1 cellular context compared by ENCODE assay signal in the genomic region with DNA sequence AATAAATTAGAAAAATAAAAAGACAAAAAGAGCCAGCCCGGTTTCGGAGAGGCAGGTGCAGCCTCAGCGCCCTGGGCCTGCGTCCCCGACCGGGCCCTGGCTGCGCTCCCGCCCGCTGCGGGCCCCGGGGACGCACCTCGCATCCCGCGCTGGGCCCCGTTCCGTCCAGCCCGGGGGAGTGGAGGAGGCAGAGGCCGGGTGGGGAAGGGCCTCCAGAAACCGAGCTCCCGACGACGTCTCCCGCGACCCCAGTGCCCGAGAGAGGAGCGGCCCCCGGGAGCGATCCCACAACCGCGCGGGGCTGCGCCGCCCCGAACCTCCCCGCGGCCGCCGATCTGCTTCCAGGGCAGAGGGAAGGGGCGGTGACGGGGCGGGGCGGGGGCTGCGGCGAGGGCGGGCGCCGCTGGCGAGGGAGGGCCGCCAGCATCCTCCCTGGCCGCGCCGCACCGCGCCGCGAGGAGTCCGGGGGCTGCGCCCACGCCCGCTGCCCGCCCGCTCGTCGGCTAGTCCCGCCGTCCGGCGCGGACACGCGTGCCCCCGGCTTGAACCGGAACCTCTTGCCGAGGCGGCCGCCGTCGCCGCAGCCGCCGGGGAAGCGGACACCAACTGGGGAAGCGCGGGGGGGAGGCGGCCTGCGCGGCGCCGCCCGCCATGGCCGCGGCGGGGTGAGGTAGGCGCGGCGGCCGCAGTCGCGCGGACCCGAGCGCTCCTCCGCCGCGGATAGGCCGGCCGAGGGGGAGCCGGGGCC.
TF ChIP-seq lines count a peak whose summit lies in the region.

A gene (plus strand): TSS at position 426 of the 748 bp plus-strand sequence. CDS start 545 bp downstream, outside the sequence.

TF ChIP-seq in K562, 482 proteins besides CTCF, POLR2A, EP300 and RAD21 (continued from another document and continues in another):
- TF ChIP-seq ETV1 (tag; conservative IDR thresholded peaks at IDR 0.05; ENCODE audit: low read depth): no peak
- TF ChIP-seq ZNF764 (CRISPR knock-in tag; IDR thresholded peaks at IDR 0.05; ENCODE audit: low read depth): no peak
- TF ChIP-seq, protein P1, sequence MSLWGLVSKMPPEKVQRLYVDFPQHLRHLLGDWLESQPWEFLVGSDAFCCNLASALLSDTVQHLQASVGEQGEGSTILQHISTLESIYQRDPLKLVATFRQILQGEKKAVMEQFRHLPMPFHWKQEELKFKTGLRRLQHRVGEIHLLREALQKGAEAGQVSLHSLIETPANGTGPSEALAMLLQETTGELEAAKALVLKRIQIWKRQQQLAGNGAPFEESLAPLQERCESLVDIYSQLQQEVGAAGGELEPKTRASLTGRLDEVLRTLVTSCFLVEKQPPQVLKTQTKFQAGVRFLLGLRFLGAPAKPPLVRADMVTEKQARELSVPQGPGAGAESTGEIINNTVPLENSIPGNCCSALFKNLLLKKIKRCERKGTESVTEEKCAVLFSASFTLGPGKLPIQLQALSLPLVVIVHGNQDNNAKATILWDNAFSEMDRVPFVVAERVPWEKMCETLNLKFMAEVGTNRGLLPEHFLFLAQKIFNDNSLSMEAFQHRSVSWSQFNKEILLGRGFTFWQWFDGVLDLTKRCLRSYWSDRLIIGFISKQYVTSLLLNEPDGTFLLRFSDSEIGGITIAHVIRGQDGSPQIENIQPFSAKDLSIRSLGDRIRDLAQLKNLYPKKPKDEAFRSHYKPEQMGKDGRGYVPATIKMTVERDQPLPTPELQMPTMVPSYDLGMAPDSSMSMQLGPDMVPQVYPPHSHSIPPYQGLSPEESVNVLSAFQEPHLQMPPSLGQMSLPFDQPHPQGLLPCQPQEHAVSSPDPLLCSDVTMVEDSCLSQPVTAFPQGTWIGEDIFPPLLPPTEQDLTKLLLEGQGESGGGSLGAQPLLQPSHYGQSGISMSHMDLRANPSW (CRISPR knock-in tag; IDR thresholded peaks at IDR 0.05): no peak
- no peak for TF ChIP-seq ZNF263 (CRISPR knock-in tag; IDR thresholded peaks at IDR 0.05; ENCODE audit: borderline replicate concordance)
- no peak for TF ChIP-seq NUFIP1 (IDR thresholded peaks at IDR 0.05; ENCODE audit: partially characterized antibody)
- no peak for TF ChIP-seq MECOM (CRISPR knock-in tag; IDR thresholded peaks at IDR 0.05)
- TF ChIP-seq, protein P2, sequence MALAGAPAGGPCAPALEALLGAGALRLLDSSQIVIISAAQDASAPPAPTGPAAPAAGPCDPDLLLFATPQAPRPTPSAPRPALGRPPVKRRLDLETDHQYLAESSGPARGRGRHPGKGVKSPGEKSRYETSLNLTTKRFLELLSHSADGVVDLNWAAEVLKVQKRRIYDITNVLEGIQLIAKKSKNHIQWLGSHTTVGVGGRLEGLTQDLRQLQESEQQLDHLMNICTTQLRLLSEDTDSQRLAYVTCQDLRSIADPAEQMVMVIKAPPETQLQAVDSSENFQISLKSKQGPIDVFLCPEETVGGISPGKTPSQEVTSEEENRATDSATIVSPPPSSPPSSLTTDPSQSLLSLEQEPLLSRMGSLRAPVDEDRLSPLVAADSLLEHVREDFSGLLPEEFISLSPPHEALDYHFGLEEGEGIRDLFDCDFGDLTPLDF (CRISPR knock-in tag; IDR thresholded peaks at IDR 0.05): no peak
- no peak; the same call in 1 of the 2 replicates for TF ChIP-seq FOXP1 (CRISPR knock-in tag; IDR thresholded peaks at IDR 0.05)
- no peak for TF ChIP-seq MAFK (IDR thresholded peaks at IDR 0.05; ENCODE audit: low read length)
- TF ChIP-seq TEAD1 (CRISPR knock-in tag; IDR thresholded peaks at IDR 0.05): no peak
- no peak for TF ChIP-seq MAFF (IDR thresholded peaks at IDR 0.05; ENCODE audit: low read length)
- no peak for TF ChIP-seq ZNF785 (CRISPR knock-in tag; IDR thresholded peaks at IDR 0.05)
- TF ChIP-seq, protein P3, sequence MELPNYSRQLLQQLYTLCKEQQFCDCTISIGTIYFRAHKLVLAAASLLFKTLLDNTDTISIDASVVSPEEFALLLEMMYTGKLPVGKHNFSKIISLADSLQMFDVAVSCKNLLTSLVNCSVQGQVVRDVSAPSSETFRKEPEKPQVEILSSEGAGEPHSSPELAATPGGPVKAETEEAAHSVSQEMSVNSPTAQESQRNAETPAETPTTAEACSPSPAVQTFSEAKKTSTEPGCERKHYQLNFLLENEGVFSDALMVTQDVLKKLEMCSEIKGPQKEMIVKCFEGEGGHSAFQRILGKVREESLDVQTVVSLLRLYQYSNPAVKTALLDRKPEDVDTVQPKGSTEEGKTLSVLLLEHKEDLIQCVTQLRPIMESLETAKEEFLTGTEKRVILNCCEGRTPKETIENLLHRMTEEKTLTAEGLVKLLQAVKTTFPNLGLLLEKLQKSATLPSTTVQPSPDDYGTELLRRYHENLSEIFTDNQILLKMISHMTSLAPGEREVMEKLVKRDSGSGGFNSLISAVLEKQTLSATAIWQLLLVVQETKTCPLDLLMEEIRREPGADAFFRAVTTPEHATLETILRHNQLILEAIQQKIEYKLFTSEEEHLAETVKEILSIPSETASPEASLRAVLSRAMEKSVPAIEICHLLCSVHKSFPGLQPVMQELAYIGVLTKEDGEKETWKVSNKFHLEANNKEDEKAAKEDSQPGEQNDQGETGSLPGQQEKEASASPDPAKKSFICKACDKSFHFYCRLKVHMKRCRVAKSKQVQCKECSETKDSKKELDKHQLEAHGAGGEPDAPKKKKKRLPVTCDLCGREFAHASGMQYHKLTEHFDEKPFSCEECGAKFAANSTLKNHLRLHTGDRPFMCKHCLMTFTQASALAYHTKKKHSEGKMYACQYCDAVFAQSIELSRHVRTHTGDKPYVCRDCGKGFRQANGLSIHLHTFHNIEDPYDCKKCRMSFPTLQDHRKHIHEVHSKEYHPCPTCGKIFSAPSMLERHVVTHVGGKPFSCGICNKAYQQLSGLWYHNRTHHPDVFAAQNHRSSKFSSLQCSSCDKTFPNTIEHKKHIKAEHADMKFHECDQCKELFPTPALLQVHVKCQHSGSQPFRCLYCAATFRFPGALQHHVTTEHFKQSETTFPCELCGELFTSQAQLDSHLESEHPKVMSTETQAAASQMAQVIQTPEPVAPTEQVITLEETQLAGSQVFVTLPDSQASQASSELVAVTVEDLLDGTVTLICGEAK (IDR thresholded peaks at IDR 0.05): peak; percentile 79
- TF ChIP-seq, protein P3 (CRISPR knock-in tag; IDR thresholded peaks at IDR 0.05): no peak
- no peak for TF ChIP-seq ZFP30 (CRISPR knock-in tag; IDR thresholded peaks at IDR 0.05; ENCODE audit: borderline replicate concordance)
- no peak for TF ChIP-seq EHMT2 (IDR thresholded peaks at IDR 0.05)
- TF ChIP-seq ZKSCAN1 (IDR thresholded peaks at IDR 0.05; ENCODE audit: low read depth, low read length): no peak
- TF ChIP-seq, protein P4, sequence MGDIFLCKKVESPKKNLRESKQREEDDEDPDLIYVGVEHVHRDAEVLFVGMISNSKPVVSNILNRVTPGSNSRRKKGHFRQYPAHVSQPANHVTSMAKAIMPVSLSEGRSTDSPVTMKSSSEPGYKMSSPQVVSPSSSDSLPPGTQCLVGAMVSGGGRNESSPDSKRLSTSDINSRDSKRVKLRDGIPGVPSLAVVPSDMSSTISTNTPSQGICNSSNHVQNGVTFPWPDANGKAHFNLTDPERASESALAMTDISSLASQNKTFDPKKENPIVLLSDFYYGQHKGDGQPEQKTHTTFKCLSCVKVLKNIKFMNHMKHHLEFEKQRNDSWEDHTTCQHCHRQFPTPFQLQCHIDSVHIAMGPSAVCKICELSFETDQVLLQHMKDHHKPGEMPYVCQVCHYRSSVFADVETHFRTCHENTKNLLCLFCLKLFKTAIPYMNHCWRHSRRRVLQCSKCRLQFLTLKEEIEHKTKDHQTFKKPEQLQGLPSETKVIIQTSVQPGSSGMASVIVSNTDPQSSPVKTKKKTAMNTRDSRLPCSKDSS (IDR thresholded peaks at IDR 0.05; ENCODE audit: low read depth, partially characterized antibody): no peak
- TF ChIP-seq JUND (IDR thresholded peaks at IDR 0.05; ENCODE audit: borderline replicate concordance, low read depth, low read length): no peak
- no peak for TF ChIP-seq JUND (tag; IDR thresholded peaks at IDR 0.05; ENCODE audit: borderline replicate concordance, low read depth, low read length)
- TF ChIP-seq, protein P5, sequence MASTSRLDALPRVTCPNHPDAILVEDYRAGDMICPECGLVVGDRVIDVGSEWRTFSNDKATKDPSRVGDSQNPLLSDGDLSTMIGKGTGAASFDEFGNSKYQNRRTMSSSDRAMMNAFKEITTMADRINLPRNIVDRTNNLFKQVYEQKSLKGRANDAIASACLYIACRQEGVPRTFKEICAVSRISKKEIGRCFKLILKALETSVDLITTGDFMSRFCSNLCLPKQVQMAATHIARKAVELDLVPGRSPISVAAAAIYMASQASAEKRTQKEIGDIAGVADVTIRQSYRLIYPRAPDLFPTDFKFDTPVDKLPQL (IDR thresholded peaks at IDR 0.05; ENCODE audit: extremely low read depth, insufficient read length): no peak
- TF ChIP-seq, protein P6, sequence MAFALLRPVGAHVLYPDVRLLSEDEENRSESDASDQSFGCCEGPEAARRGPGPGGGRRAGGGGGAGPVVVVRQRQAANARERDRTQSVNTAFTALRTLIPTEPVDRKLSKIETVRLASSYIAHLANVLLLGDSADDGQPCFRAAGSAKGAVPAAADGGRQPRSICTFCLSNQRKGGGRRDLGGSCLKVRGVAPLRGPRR (CRISPR knock-in tag; IDR thresholded peaks at IDR 0.05): no peak
- TF ChIP-seq, protein P7, sequence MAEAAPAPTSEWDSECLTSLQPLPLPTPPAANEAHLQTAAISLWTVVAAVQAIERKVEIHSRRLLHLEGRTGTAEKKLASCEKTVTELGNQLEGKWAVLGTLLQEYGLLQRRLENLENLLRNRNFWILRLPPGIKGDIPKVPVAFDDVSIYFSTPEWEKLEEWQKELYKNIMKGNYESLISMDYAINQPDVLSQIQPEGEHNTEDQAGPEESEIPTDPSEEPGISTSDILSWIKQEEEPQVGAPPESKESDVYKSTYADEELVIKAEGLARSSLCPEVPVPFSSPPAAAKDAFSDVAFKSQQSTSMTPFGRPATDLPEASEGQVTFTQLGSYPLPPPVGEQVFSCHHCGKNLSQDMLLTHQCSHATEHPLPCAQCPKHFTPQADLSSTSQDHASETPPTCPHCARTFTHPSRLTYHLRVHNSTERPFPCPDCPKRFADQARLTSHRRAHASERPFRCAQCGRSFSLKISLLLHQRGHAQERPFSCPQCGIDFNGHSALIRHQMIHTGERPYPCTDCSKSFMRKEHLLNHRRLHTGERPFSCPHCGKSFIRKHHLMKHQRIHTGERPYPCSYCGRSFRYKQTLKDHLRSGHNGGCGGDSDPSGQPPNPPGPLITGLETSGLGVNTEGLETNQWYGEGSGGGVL (CRISPR knock-in tag; IDR thresholded peaks at IDR 0.05): no peak
- TF ChIP-seq, protein P8, sequence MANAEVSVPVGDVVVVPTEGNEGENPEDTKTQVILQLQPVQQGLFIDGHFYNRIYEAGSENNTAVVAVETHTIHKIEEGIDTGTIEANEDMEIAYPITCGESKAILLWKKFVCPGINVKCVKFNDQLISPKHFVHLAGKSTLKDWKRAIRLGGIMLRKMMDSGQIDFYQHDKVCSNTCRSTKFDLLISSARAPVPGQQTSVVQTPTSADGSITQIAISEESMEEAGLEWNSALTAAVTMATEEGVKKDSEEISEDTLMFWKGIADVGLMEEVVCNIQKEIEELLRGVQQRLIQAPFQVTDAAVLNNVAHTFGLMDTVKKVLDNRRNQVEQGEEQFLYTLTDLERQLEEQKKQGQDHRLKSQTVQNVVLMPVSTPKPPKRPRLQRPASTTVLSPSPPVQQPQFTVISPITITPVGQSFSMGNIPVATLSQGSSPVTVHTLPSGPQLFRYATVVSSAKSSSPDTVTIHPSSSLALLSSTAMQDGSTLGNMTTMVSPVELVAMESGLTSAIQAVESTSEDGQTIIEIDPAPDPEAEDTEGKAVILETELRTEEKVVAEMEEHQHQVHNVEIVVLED (CRISPR knock-in tag; IDR thresholded peaks at IDR 0.05): peak; percentile 67
- TF ChIP-seq, protein P9, sequence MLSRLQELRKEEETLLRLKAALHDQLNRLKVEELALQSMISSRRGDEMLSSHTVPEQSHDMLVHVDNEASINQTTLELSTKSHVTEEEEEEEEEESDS (CRISPR knock-in tag; IDR thresholded peaks at IDR 0.05): no peak
- no peak; the same call in 1 of the 2 replicates for TF ChIP-seq BCOR (IDR thresholded peaks at IDR 0.05)
- TF ChIP-seq RFX1 (IDR thresholded peaks at IDR 0.05): no peak
- TF ChIP-seq CXXC5 (CRISPR knock-in tag; IDR thresholded peaks at IDR 0.05): peak; percentile 91
- no peak for TF ChIP-seq DIDO1 (tag; IDR thresholded peaks at IDR 0.05; ENCODE audit: low read depth)
- TF ChIP-seq, protein P10, sequence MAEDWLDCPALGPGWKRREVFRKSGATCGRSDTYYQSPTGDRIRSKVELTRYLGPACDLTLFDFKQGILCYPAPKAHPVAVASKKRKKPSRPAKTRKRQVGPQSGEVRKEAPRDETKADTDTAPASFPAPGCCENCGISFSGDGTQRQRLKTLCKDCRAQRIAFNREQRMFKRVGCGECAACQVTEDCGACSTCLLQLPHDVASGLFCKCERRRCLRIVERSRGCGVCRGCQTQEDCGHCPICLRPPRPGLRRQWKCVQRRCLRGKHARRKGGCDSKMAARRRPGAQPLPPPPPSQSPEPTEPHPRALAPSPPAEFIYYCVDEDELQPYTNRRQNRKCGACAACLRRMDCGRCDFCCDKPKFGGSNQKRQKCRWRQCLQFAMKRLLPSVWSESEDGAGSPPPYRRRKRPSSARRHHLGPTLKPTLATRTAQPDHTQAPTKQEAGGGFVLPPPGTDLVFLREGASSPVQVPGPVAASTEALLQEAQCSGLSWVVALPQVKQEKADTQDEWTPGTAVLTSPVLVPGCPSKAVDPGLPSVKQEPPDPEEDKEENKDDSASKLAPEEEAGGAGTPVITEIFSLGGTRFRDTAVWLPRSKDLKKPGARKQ (CRISPR knock-in tag; IDR thresholded peaks at IDR 0.05): no peak
- no peak for TF ChIP-seq MEF2D (tag; conservative IDR thresholded peaks at IDR 0.05; ENCODE audit: low read depth)
- no peak for TF ChIP-seq ZBTB1 (CRISPR knock-in tag; IDR thresholded peaks at IDR 0.05; ENCODE audit: borderline replicate concordance, low read depth)
